In genomic region chrX:45404206-45404605, GRCh38 we compare ENCODE assay signal across 29 cellular contexts.
"Had no signal": no experiment of that assay in that cellular context is flagged by ENCODE, and none has a peak within 500 bp of the region (broad histone marks: within the 10 kb centered on the region; RNA-seq: fewer than 3 reads in every experiment).

No MANE protein-coding gene starts in this region.

- H3K4me3 ChIP-seq: ascending aorta, breast epithelium had no signal

- H3K36me3 ChIP-seq: ascending aorta, brain microvascular endothelial cell, breast epithelium had no signal

- H3K27ac ChIP-seq: ascending aorta, brain microvascular endothelial cell, breast epithelium, VCaP had no signal

- FAIRE-seq: TTC549 had no signal

- ATAC-seq: activated CD8-positive, alpha-beta T cell treated with anti-CD3 and anti-CD28 coated beads for 36 hours; activated naive CD8-positive, alpha-beta T cell treated with anti-CD3 and anti-CD28 coated beads, Interleukin-2, amount 50 U/mL, for 24 hours; T-cell; T-helper 17 cell had no signal

- H3K4me1 ChIP-seq: ascending aorta, breast epithelium had no signal

- H3K27me3 ChIP-seq: ascending aorta, brain microvascular endothelial cell had no signal

- H3K9me3 ChIP-seq: ascending aorta had no signal

- DNase-seq: activated B cell treated with CpG ODN at 0.5 μM for 24 hours; activated CD4-positive, alpha-beta memory T cell treated with anti-CD3 and anti-CD28 coated beads for 36 hours; activated CD4-positive, alpha-beta T cell treated with anti-CD3 and anti-CD28 coated beads for 4 hours; activated CD4-positive, alpha-beta T cell treated with anti-CD3 and anti-CD28 coated beads, Interleukin-2, amount 10 ng/mL, durations not matched to agents 24 days and 14 days; activated CD4-positive, alpha-beta T cell treated with anti-CD3 and anti-CD28 coated beads, Interleukin-2, amount 50 U/mL, for 1 hour; activated CD4-positive, alpha-beta T cell treated with anti-CD3 and anti-CD28 coated beads, Interleukin-2, amount 50 U/mL, for 4 hours; activated CD4-positive, CD25-positive, alpha-beta regulatory T cell treated with anti-CD3 and anti-CD28 coated beads, Interleukin-2, amount 50 U/mL, for 72 hours; activated CD8-positive, alpha-beta memory T cell treated with anti-CD3 and anti-CD28 coated beads, Interleukin-2, amount 50 U/mL, for 4 hours; activated CD8-positive, alpha-beta T cell treated with anti-CD3 and anti-CD28 coated beads for 36 hours; activated effector memory CD4-positive, alpha-beta T cell treated with Interleukin-2 at 50 U/mL for 16 hours; activated gamma-delta T cell; activated naive CD4-positive, alpha-beta T cell treated with anti-CD3 and anti-CD28 coated beads, Interleukin-2, amount 10 ng/mL, durations not matched to agents 7 days and 5 days; activated naive CD4-positive, alpha-beta T cell treated with Interleukin-2 at 50 U/mL for 16 hours; activated naive CD8-positive, alpha-beta T cell treated with anti-CD3 and anti-CD28 coated beads, Interleukin-2, amount 10 ng/mL, durations not matched to agents 7 days and 5 days; activated naive CD8-positive, alpha-beta T cell treated with anti-CD3 and anti-CD28 coated beads, Interleukin-2, amount 50 U/mL, for 24 hours; activated T-cell treated with anti-CD3 and anti-CD28 coated beads for 4 hours; activated T-cell treated with anti-CD3 and anti-CD28 coated beads, Interleukin-2, amount 50 U/mL, for 1 hour; activated T-cell treated with anti-CD3 and anti-CD28 coated beads, Interleukin-2, amount 50 U/mL, for 48 hours; amygdala; anterior cingulate cortex; brain microvascular endothelial cell; central memory CD4-positive, alpha-beta T cell; T-cell; T-helper 17 cell; T-helper 9 cell had no signal
